1 cellular context compared by ENCODE assay signal in genomic region chr12:131948713-131949430, GRCh38.
TF ChIP-seq lines count a peak whose summit lies in the region.

No MANE protein-coding gene starts in this region.

TF ChIP-seq in A549, 52 proteins besides CTCF, POLR2A, EP300 and RAD21:
- 0 out of 2 replicates have a peak, but pooled peaks have one; percentile 15 for TF ChIP-seq KDM1A (IDR thresholded peaks at IDR 0.05; ENCODE audit: low read depth)
